9 cellular contexts compared by ENCODE assay signal in genomic region chr17:63549946-63550815, GRCh38. TPM values are rescaled to one million over a fixed set of nuclear protein-coding genes. Genes with fewer than 3 reads are reported as not detected.
DNase-seq lines count a peak whose midpoint lies in the region; ATAC-seq, FAIRE-seq and TF ChIP-seq lines count a peak whose summit lies in the region.
"Had no signal": no experiment of that assay in that cellular context is flagged by ENCODE, and none has a peak within 500 bp of the region (broad histone marks: within the 10 kb centered on the region; RNA-seq: fewer than 3 reads in every experiment).

Gene DCAF7, plus strand, starts transcription at chr17:63550477. Its CDS starts 201 bp downstream, at chr17:63550678.

- ATAC-seq in HG03432 (IDR thresholded peaks at IDR 0.05; ENCODE audit: unreplicated experiment): peak; percentile 93

- no peaks in the 10 kb centered on the region for H3K9me3 ChIP-seq in kidney (ENCODE audit: control insufficient read depth in 1 of 2, low read length in 2 of 2)

- no peaks in the 10 kb centered on the region for H3K36me3 ChIP-seq in kidney (ENCODE audit: control insufficient read depth in 1 of 2, insufficient read depth in 2 of 2, low read length in 2 of 2)

- H3K9ac ChIP-seq in kidney (ENCODE audit: low read length in 2 of 2): peak within 1 kb of the TSS; percentile 63 to 93

- peaks cover 8 to 15% of the 10 kb centered on the region in 2 donors for H3K4me1 ChIP-seq in kidney (ENCODE audit: control insufficient read depth in 1 of 2, insufficient read depth in 1 of 2, low read depth in 1 of 2, low read length in 2 of 2)

- TF ChIP-seq POLR2A in GM19099 (IDR thresholded peaks at IDR 0.05; ENCODE audit: extremely low read depth, insufficient read length, low read depth): peak; percentile 89

- H3K4me3 ChIP-seq in kidney (ENCODE audit: low read length in 2 of 2): peak within 1 kb of the TSS; percentile 94 to 98

- TF ChIP-seq CTCF in kidney (IDR thresholded peaks at IDR 0.05; ENCODE audit: borderline replicate concordance, extremely low read depth, insufficient read depth): no peak

- H3K27ac ChIP-seq in kidney (ENCODE audit: low read depth in 2 of 2, low read length in 2 of 2): peak within 1 kb of the TSS; percentile 92 to 95

- FAIRE-seq in kidney (lab: Jason Lieb, UNC): peak; percentile 98
- FAIRE-seq: islet of Langerhans had no signal

- DNase-seq in AG20443 (ENCODE audit: low spot score) (peak; percentile 99), NCI-H510A (lab: John Stamatoyannopoulos, UW) (peak; percentile 99), cerebellum (ENCODE audit: low spot score) (peak; percentile 99), kidney (peak; percentile 99)
- peak; percentile 98 for DNase-seq in activated CD4-positive, alpha-beta T cell treated with anti-CD3 and anti-CD28 coated beads for 1 hour
- DNase-seq in stimulated activated CD4-positive, alpha-beta T cell treated with anti-CD3 and anti-CD28 coated beads, Interleukin-15, amount 100 ng/mL, for 24 hours: peak; percentile 100

- intact Hi-C loops in kidney (cut with DNase I): no loop called here

RNA-seq across cellular contexts. Expression of gene DCAF7, which starts in this region (rescaled TPM):
- 44.4 TPM for total RNA-seq in cerebellum
- 81.0 TPM for total RNA-seq in kidney
- 19.9 TPM for polyA plus RNA-seq in kidney (ENCODE audit: insufficient read depth, low read depth, low replicate concordance)

Comparison
In these comparisons a context has a peak if more than half of its experiments do, and no peak if none do; other contexts are left out.
1. Peak in every context shown above with its lines: DNase-seq, ATAC-seq, H3K4me3 ChIP-seq and H3K27ac ChIP-seq.